10 cellular contexts compared by ENCODE assay signal in genomic region chr3:123446610-123447109, GRCh38. TPM values are rescaled to one million over a fixed set of nuclear protein-coding genes. Genes with fewer than 3 reads are reported as not detected.
A peak's percentile ranks its signal among the peaks of the same experiment; 100 is the strongest.
DNase-seq lines count a peak whose midpoint lies in the region; ATAC-seq and TF ChIP-seq lines count a peak whose summit lies in the region.
"Had no signal": no experiment of that assay in that cellular context is flagged by ENCODE, and none has a peak within 500 bp of the region (broad histone marks: within the 10 kb centered on the region; RNA-seq: fewer than 3 reads in every experiment).

No MANE protein-coding gene starts in this region.

- peaks cover 20 to 51% (median 30%) of the 10 kb centered on the region in 4 donors for H3K4me1 ChIP-seq in stomach

- peak overlapping the region in 4 of 5 donors; percentile 36 to 89 (median 80) for H3K27ac ChIP-seq in stomach

- H3K27me3 Mint-ChIP-seq in T-helper 2 cell treated with Interferon-gamma antibody and Interleukin-4, amounts not matched to agents 5 μg/mL and 100 μg/mL, for 36 hours (ENCODE audit: low read depth), result peaks cover 59% of the 10 kb centered on the region
- H3K27me3 Mint-ChIP-seq in activated T-helper 2 cell treated with anti-CD3 and anti-CD28 coated beads, Interferon-gamma antibody, Interleukin-2, Interleukin-4, amounts not matched to agents 10 μg/mL and 5 μg/mL and 100 μg/mL, durations not matched to agents 14 hours and 24 hours and 36 hours (ENCODE audit: low read depth), result peaks cover 55% of the 10 kb centered on the region
- peaks cover 32% of the 10 kb centered on the region for H3K27me3 Mint-ChIP-seq in memory B cell
- peaks cover 67 to 68% of the 10 kb centered on the region in 2 donors for H3K27me3 Mint-ChIP-seq in stimulated activated naive B cell treated with anti-CD40 and anti-IgM and Interleukin-4, amounts not matched to agents 10 μg/mL and 1 μg/mL and 100 μg/mL, for 72 hours

- 48 to 82% (median 66%) methylated on average over 6 of the region's 6 CpGs for WGBS in stomach, 5 donors

- H3K36me3 ChIP-seq in stomach, result no peaks in the 10 kb centered on the region

- H3K4me3 ChIP-seq in stomach (peak overlapping the region; percentile 44 to 78 (median 64)), foreskin fibroblast (ENCODE audit: low read depth in 1 of 2, low read length in 2 of 2) (no peak overlapping the region)

- H3K9me3 Mint-ChIP-seq in T-helper 2 cell treated with Interferon-gamma antibody and Interleukin-4, amounts not matched to agents 5 μg/mL and 100 μg/mL, for 36 hours, result no peaks in the 10 kb centered on the region
- no peaks in the 10 kb centered on the region for H3K9me3 Mint-ChIP-seq in activated T-helper 2 cell treated with anti-CD3 and anti-CD28 coated beads, Interferon-gamma antibody, Interleukin-2, Interleukin-4, amounts not matched to agents 10 μg/mL and 5 μg/mL and 100 μg/mL, durations not matched to agents 14 hours and 24 hours and 36 hours
- H3K9me3 Mint-ChIP-seq in memory B cell, result no peaks in the 10 kb centered on the region
- no peaks in the 10 kb centered on the region for H3K9me3 Mint-ChIP-seq in stimulated activated naive B cell treated with anti-CD40 and anti-IgM and Interleukin-4, amounts not matched to agents 10 μg/mL and 1 μg/mL and 100 μg/mL, for 72 hours

- H3K36me3 Mint-ChIP-seq in T-helper 2 cell treated with Interferon-gamma antibody and Interleukin-4, amounts not matched to agents 5 μg/mL and 100 μg/mL, for 36 hours (ENCODE audit: low read depth), result peaks cover 1% of the 10 kb centered on the region
- H3K36me3 Mint-ChIP-seq in activated T-helper 2 cell treated with anti-CD3 and anti-CD28 coated beads, Interferon-gamma antibody, Interleukin-2, Interleukin-4, amounts not matched to agents 10 μg/mL and 5 μg/mL and 100 μg/mL, durations not matched to agents 14 hours and 24 hours and 36 hours (ENCODE audit: low read depth), result no peaks in the 10 kb centered on the region
- no peaks in the 10 kb centered on the region for H3K36me3 Mint-ChIP-seq in memory B cell
- no peaks in the 10 kb centered on the region for H3K36me3 Mint-ChIP-seq in stimulated activated naive B cell treated with anti-CD40 and anti-IgM and Interleukin-4, amounts not matched to agents 10 μg/mL and 1 μg/mL and 100 μg/mL, for 72 hours

- no peak overlapping the region for H3K27ac Mint-ChIP-seq in T-helper 2 cell treated with Interferon-gamma antibody and Interleukin-4, amounts not matched to agents 5 μg/mL and 100 μg/mL, for 36 hours
- no peak overlapping the region for H3K27ac Mint-ChIP-seq in activated T-helper 2 cell treated with anti-CD3 and anti-CD28 coated beads, Interferon-gamma antibody, Interleukin-2, Interleukin-4, amounts not matched to agents 10 μg/mL and 5 μg/mL and 100 μg/mL, durations not matched to agents 14 hours and 24 hours and 36 hours
- H3K27ac Mint-ChIP-seq in memory B cell, result no peak overlapping the region
- H3K27ac Mint-ChIP-seq in stimulated activated naive B cell treated with anti-CD40 and anti-IgM and Interleukin-4, amounts not matched to agents 10 μg/mL and 1 μg/mL and 100 μg/mL, for 72 hours, result no peak overlapping the region

- peaks cover 0 to 67% (median 44%) of the 10 kb centered on the region in 3 donors for H3K27me3 ChIP-seq in stomach

- intact Hi-C loops in activated T-helper 2 cell treated with anti-CD3 and anti-CD28 coated beads, Interferon-gamma antibody, Interleukin-2, Interleukin-4, amounts not matched to agents 10 μg/mL and 5 μg/mL and 100 μg/mL, durations not matched to agents 14 hours and 24 hours and 36 hours (cut with micrococcal nuclease), result loop anchor here (2.0 kb wide), 1 partner anchor 112 kb away; no protein-coding TSS in a partner anchor
- intact Hi-C loops in stomach (cut with DNase I; ENCODE audit: low total_unique reads), result no loop called here

- H3K4me1 Mint-ChIP-seq in T-helper 2 cell treated with Interferon-gamma antibody and Interleukin-4, amounts not matched to agents 5 μg/mL and 100 μg/mL, for 36 hours (ENCODE audit: low read depth), result no peaks in the 10 kb centered on the region
- no peaks in the 10 kb centered on the region for H3K4me1 Mint-ChIP-seq in activated T-helper 2 cell treated with anti-CD3 and anti-CD28 coated beads, Interferon-gamma antibody, Interleukin-2, Interleukin-4, amounts not matched to agents 10 μg/mL and 5 μg/mL and 100 μg/mL, durations not matched to agents 14 hours and 24 hours and 36 hours (ENCODE audit: low read depth)
- H3K4me1 Mint-ChIP-seq in memory B cell, result no peaks in the 10 kb centered on the region
- peaks cover 4 to 8% of the 10 kb centered on the region in 2 donors for H3K4me1 Mint-ChIP-seq in stimulated activated naive B cell treated with anti-CD40 and anti-IgM and Interleukin-4, amounts not matched to agents 10 μg/mL and 1 μg/mL and 100 μg/mL, for 72 hours

- TF ChIP-seq CTCF in stomach (IDR thresholded peaks at IDR 0.05) (no peak), foreskin fibroblast (IDR thresholded peaks at IDR 0.05; ENCODE audit: low read depth, low read length) (no peak)

- no peaks in the 10 kb centered on the region for H3K9me3 ChIP-seq in stomach

- H3K4me3 Mint-ChIP-seq in T-helper 2 cell treated with Interferon-gamma antibody and Interleukin-4, amounts not matched to agents 5 μg/mL and 100 μg/mL, for 36 hours, result peak overlapping the region; percentile 42
- H3K4me3 Mint-ChIP-seq in activated T-helper 2 cell treated with anti-CD3 and anti-CD28 coated beads, Interferon-gamma antibody, Interleukin-2, Interleukin-4, amounts not matched to agents 10 μg/mL and 5 μg/mL and 100 μg/mL, durations not matched to agents 14 hours and 24 hours and 36 hours (ENCODE audit: low read depth), result peak overlapping the region; percentile 60
- H3K4me3 Mint-ChIP-seq in memory B cell, result peak overlapping the region; percentile 75
- peak overlapping the region in 1 of 2 donors; percentile 14 for H3K4me3 Mint-ChIP-seq in stimulated activated naive B cell treated with anti-CD40 and anti-IgM and Interleukin-4, amounts not matched to agents 10 μg/mL and 1 μg/mL and 100 μg/mL, for 72 hours

- no peak for TF ChIP-seq POLR2A in stomach (IDR thresholded peaks at IDR 0.05)

- DNase-seq in T-helper 2 cell treated with Interferon-gamma antibody and Interleukin-4, amounts not matched to agents 5 μg/mL and 100 μg/mL, for 36 hours (ENCODE audit: low spot score), result no peak
- DNase-seq in T-helper 2 cell (no peak), memory B cell (ENCODE audit: low spot score in 2 of 2) (no peak), stomach (no peak), foreskin fibroblast (no peak), epidermal melanocyte (ENCODE audit: insufficient read length, low spot score) (no peak)
- DNase-seq in activated T-helper 2 cell treated with anti-CD3 and anti-CD28 coated beads, Interferon-gamma antibody, Interleukin-2, Interleukin-4, amounts not matched to agents 10 μg/mL and 5 μg/mL and 100 μg/mL, durations not matched to agents 14 hours and 24 hours and 36 hours (ENCODE audit: low spot score), result no peak
- no peak for DNase-seq in stimulated activated naive B cell treated with anti-CD40 and anti-IgM and Interleukin-4, amounts not matched to agents 10 μg/mL and 1 μg/mL and 100 μg/mL, for 72 hours
- DNase-seq: 8988T, NCI-H1436 treated with DMSO at 0.1 percent for 48 hours had no signal

- TF ChIP-seq EP300 in stomach (IDR thresholded peaks at IDR 0.05), result no peak

- no peak for ATAC-seq in memory B cell (ENCODE audit: low read depth)
- no peak for ATAC-seq in stimulated activated naive B cell treated with anti-CD40 and anti-IgM and Interleukin-4, amounts not matched to agents 10 μg/mL and 1 μg/mL and 100 μg/mL, for 72 hours (replicated peaks)

RNA-seq across cellular contexts. Expression of gene ADCY5, which starts 2.2 kb away (rescaled TPM):
- not detected in 2 replicates for total RNA-seq in activated T-helper 2 cell treated with anti-CD3 and anti-CD28 coated beads, Interferon-gamma antibody, Interleukin-2, Interleukin-4, amounts not matched to agents 10 μg/mL and 5 μg/mL and 100 μg/mL, durations not matched to agents 14 hours and 24 hours and 36 hours
- total RNA-seq in stomach, result 10 to 100 TPM in 4 of 5 donors, 1 to 10 TPM in 1; 6.1 to 79.9 (median 28.3) TPM
- polyA plus RNA-seq in stomach, result 10 to 100 TPM in 1 of 3 donors, 1 to 10 TPM in 2; 1.8 to 13.1 (median 2.7) TPM

Comparison
In these comparisons a context has a peak if more than half of its experiments do, and no peak if none do; other contexts are left out.
1. H3K4me3 ChIP-seq: peak in stomach (4 of 4); none in foreskin fibroblast (0 of 2).